10 cellular contexts compared by ENCODE assay signal in the genomic region with DNA sequence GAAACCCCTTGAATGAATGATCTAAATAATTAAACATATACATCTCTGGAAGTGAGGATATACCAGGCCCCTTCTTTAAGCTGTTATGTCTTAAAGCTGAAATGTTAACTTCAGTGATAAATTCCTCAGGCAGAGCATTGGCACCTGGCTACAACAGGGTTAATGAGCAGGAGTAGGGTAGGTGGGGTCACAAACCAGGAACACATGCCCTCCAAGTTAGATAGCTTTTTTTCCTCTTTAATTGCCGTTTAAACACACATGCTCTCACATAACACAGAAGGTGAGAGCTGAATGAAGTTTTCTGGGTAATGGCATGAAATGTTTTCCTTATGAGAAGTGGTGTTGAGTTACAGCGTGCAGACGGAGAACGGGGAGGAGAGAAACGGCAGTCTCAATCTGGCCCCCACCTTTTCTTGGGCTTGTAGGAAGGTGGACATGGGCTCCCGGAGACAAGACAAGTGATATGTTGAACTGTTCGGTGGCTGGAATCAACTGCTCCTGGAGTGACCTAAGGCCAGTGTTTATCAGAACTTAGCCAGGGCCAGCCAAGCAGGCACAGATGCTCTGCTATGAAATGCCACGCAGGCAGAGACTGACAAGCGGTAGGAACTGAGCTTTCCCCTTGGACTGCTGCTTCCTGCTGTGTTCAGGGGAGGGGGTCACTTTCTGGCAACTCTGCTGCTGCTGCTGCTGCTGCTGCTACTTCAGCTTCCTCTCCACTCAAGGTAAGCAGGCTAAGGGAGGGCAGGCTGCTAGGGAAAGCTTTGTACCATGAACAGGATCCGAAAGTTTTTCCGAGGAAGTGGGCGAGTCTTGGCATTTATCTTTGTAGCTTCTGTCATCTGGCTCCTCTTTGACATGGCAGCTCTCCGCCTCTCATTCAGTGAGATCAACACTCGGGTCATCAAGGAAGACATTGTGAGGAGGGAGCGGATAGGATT. TPM values are rescaled to one million over a fixed set of nuclear protein-coding genes. Genes with fewer than 3 reads are reported as not detected.
DNase-seq lines count a peak whose midpoint lies in the region; ATAC-seq, FAIRE-seq and TF ChIP-seq lines count a peak whose summit lies in the region.
"Had no signal": no experiment of that assay in that cellular context is flagged by ENCODE, and none has a peak within 500 bp of the region (broad histone marks: within the 10 kb centered on the region; RNA-seq: fewer than 3 reads in every experiment).

A gene with protein sequence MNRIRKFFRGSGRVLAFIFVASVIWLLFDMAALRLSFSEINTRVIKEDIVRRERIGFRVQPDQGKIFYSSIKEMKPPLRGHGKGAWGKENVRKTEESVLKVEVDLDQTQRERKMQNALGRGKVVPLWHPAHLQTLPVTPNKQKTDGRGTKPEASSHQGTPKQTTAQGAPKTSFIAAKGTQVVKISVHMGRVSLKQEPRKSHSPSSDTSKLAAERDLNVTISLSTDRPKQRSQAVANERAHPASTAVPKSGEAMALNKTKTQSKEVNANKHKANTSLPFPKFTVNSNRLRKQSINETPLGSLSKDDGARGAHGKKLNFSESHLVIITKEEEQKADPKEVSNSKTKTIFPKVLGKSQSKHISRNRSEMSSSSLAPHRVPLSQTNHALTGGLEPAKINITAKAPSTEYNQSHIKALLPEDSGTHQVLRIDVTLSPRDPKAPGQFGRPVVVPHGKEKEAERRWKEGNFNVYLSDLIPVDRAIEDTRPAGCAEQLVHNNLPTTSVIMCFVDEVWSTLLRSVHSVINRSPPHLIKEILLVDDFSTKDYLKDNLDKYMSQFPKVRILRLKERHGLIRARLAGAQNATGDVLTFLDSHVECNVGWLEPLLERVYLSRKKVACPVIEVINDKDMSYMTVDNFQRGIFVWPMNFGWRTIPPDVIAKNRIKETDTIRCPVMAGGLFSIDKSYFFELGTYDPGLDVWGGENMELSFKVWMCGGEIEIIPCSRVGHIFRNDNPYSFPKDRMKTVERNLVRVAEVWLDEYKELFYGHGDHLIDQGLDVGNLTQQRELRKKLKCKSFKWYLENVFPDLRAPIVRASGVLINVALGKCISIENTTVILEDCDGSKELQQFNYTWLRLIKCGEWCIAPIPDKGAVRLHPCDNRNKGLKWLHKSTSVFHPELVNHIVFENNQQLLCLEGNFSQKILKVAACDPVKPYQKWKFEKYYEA (plus strand): TSS at position 394 of the 941 bp plus-strand sequence. CDS start 378 bp downstream, at position 772.

- no peaks in the 10 kb centered on the region for H4K20me1 ChIP-seq in GM12878 (ENCODE audit: control insufficient read depth, insufficient read depth)

- H3K9me3 ChIP-seq in GM12878 (replicated peaks; ENCODE audit: control insufficient read depth, insufficient read depth, low read length) = no peaks in the 10 kb centered on the region
- no peaks in the 10 kb centered on the region for H3K9me3 ChIP-seq in suprapubic skin

- TF ChIP-seq POLR2A in GM12878 (IDR thresholded peaks at IDR 0.05; ENCODE audit: low read depth, low read length) (no peak), suprapubic skin (IDR thresholded peaks at IDR 0.05) (no peak)

- H3K36me3 ChIP-seq in GM12878 (ENCODE audit: control insufficient read depth in 2 of 2, insufficient read depth in 2 of 2, low read length in 1 of 2) (no peaks in the 10 kb centered on the region), suprapubic skin (no peaks in the 10 kb centered on the region)

- H3K79me2 ChIP-seq in GM12878 (ENCODE audit: control insufficient read depth, insufficient read depth, low read length) = no peaks in the 10 kb centered on the region

- no peak within 1 kb of the TSS for H3K4me3 Mint-ChIP-seq in activated T-cell treated with anti-CD3 and anti-CD28 coated beads, Interleukin-2, amount 50 U/mL, for 4 hours

- H3K9me3 Mint-ChIP-seq in activated T-cell treated with anti-CD3 and anti-CD28 coated beads, Interleukin-2, amount 50 U/mL, for 4 hours = no peaks in the 10 kb centered on the region

- SMC1A ChIA-PET in GM12878 (lab: Charles Lee; ENCODE audit: uncharacterized antibody, unreplicated experiment) = interaction anchor here (0.6 to 1.0 kb wide), 2 partner anchors 11 to 48 kb away, joined by 3 to 4 read pairs; no protein-coding TSS in a partner anchor

- TF ChIP-seq EP300 in GM12878 (IDR thresholded peaks at IDR 0.05; ENCODE audit: borderline replicate concordance in 1 of 2, control insufficient read depth in 1 of 2, low read depth in 2 of 2, low read length in 2 of 2) = no peak
- TF ChIP-seq EP300 in suprapubic skin (IDR thresholded peaks at IDR 0.05) = no peak

- TF ChIP-seq CTCF in GM12878 (IDR thresholded peaks at IDR 0.05 in 2 of 3, conservative IDR thresholded peaks at IDR 0.05 in 1 of 3; ENCODE audit: control insufficient read depth in 2 of 3, extremely low read depth in 1 of 3, insufficient read depth in 1 of 3, low read depth in 3 of 3, low read length in 3 of 3) (no peak), suprapubic skin (IDR thresholded peaks at IDR 0.05) (no peak)

- POLR2A ChIA-PET in GM12878 (lab: Charles Lee) = no interaction called here

- H3K4me1 Mint-ChIP-seq in activated T-cell treated with anti-CD3 and anti-CD28 coated beads, Interleukin-2, amount 50 U/mL, for 4 hours (ENCODE audit: low read depth) = peaks cover 17% of the 10 kb centered on the region

- intact Hi-C loops in GM12878 (cut with micrococcal nuclease; ENCODE audit: unreplicated experiment) = no loop called here

- CTCF ChIA-PET in GM12878 (lab: Yijun Ruan, JAX) = interaction anchor here (1.2 to 1.7 kb wide), 3 partner anchors 9 to 31 kb away, joined by 3 to 4 read pairs (median 4); no protein-coding TSS in a partner anchor

- peak; percentile 9 for DNase-seq in DMS53 (lab: John Stamatoyannopoulos, UW)
- no peak for DNase-seq in DMS53 treated with DMSO at 0.1 percent for 48 hours (lab: John Stamatoyannopoulos, UW; ENCODE audit: unreplicated experiment)
- no peak for DNase-seq in GM12878 (ENCODE audit: low read depth, low spot score)
- peak; percentile 76 for DNase-seq in islet precursor cell
- no peak for DNase-seq in suprapubic skin (ENCODE audit: low spot score in 2 of 2)
- DNase-seq in HTR-8/SVneo (ENCODE audit: insufficient read length, low spot score) = no peak
- no peak for DNase-seq in activated T-cell treated with anti-CD3 and anti-CD28 coated beads, Interleukin-2, amount 50 U/mL, for 4 hours
- DNase-seq: NCI-H226 had no signal

- H3K27me3 ChIP-seq in GM12878 (replicated peaks in 1 of 2; ENCODE audit: control insufficient read depth in 2 of 2, insufficient read depth in 2 of 2, low read length in 1 of 2) = no peaks in the 10 kb centered on the region; a peak in 1 of 4 replicates
- no peaks in the 10 kb centered on the region for H3K27me3 ChIP-seq in suprapubic skin

- H3K4me3 ChIP-seq in GM12878 (no peak within 1 kb of the TSS), suprapubic skin (peak within 1 kb of the TSS; percentile 39)

- peaks cover 1% of the 10 kb centered on the region for H3K27me3 Mint-ChIP-seq in activated T-cell treated with anti-CD3 and anti-CD28 coated beads, Interleukin-2, amount 50 U/mL, for 4 hours (ENCODE audit: low read depth)

- H3K4me1 ChIP-seq in GM12878 (ENCODE audit: control insufficient read depth, insufficient read depth, low read length) = peaks cover 12% of the 10 kb centered on the region
- H3K4me1 ChIP-seq in suprapubic skin = peaks cover 19% of the 10 kb centered on the region

- ATAC-seq in GM12878 (no peak), GM21515 (IDR thresholded peaks at IDR 0.05; ENCODE audit: unreplicated experiment) (no peak)
- no peak for ATAC-seq in activated T-cell treated with anti-CD3 and anti-CD28 coated beads, Interleukin-2, amount 50 U/mL, for 4 hours

- in situ Hi-C loops in GM12878 (cut with MboI) = no loop called here

- TF ChIP-seq RAD21 in GM12878 (IDR thresholded peaks at IDR 0.05; ENCODE audit: insufficient read depth, low read depth, low read length) = no peak

- no peaks in the 10 kb centered on the region for H3K36me3 Mint-ChIP-seq in activated T-cell treated with anti-CD3 and anti-CD28 coated beads, Interleukin-2, amount 50 U/mL, for 4 hours (ENCODE audit: insufficient read depth)

- RAD21 ChIA-PET in GM12878 (lab: Charles Lee; ENCODE audit: unreplicated experiment) = no interaction called here

- H3K9ac ChIP-seq in GM12878 (ENCODE audit: control insufficient read depth, insufficient read depth, low read length) = no peak within 1 kb of the TSS; the same call in 1 of the 2 replicates

- WGBS in GM12878 (ENCODE audit: insufficient coverage, insufficient replicate concordance, low lambda C conversion rate, missing lambda C conversion rate) = 45% methylated on average over 15 of the region's 15 CpGs
- 10% methylated on average over 14 of the region's 15 CpGs for WGBS in suprapubic skin

- BruUV-seq in GM12878 (replicated peaks; lab: Mats Ljungman, UMichigan) = no TSS peak

- FAIRE-seq in GM12878 (lab: Jason Lieb, UNC) (no peak), HTR-8/SVneo (lab: Jason Lieb, UNC) (no peak)
- FAIRE-seq: A204.1 had no signal

- H3K27ac ChIP-seq in GM12878 (ENCODE audit: control insufficient read depth, insufficient read depth) = no peak within 1 kb of the TSS
- no peak within 1 kb of the TSS for H3K27ac ChIP-seq in suprapubic skin

- peak within 1 kb of the TSS; percentile 1; the same call in 1 of the 2 replicates for H3K4me2 ChIP-seq in GM12878 (ENCODE audit: control insufficient read depth, insufficient read depth)

- no peak within 1 kb of the TSS for H2AFZ ChIP-seq in GM12878 (ENCODE audit: control insufficient read depth, low read depth, low read length)

RNA-seq across cellular contexts. Expression of the gene that starts here (rescaled TPM):
- total RNA-seq in GM12878 (2013; cell fraction: nucleolus; rRNA removed) = not detected in 2 replicates
- total RNA-seq in GM12878 (2014; rRNA removed) (under 0.01 TPM in 1 of 2 replicates, not detected in the other), GM12878 (2014; rRNA removed; fragmentation: Illumina TruSeq; extraction: Trizol) (not detected in 2 replicates), GM12878 (2021) (0.05 and 0.08 TPM in 2 replicates), suprapubic skin (under 1 TPM; 0.26 to 0.98 (median 0.37) TPM)
- 0.07 TPM for polyA plus RNA-seq in GM12878 (2011; ENCODE audit: low read depth)
- polyA plus RNA-seq in GM12878 (2011; rRNA removed) (0.01 and 0.03 TPM in 2 replicates), GM12878 (2014; fragmentation: Illumina TruSeq; extraction: Trizol) (not detected in 2 replicates), GM12878 (2014; fragmentation: Nextera tagmentation; extraction: Ambion mirVana) (not detected), GM12878 (2014; rRNA removed) (0.03 TPM in 1 of 2 replicates, not detected in the other), GM12878 (2016; fragmentation: Nextera tagmentation; extraction: Ambion mirVana) (under 1 TPM; 0.03 to 0.25 TPM)
- not detected in 2 replicates for polyA plus RNA-seq in GM12878 (2011; cell fraction: cytosol; rRNA removed)
- not detected in 2 replicates for polyA plus RNA-seq in GM12878 (2011; cell fraction: nucleus; rRNA removed)
- 0.15 TPM in 1 of 2 replicates, not detected in the other for polyA plus RNA-seq in GM12878 (2012)
- 0.05 TPM in 1 of 2 replicates, not detected in the other for polyA minus RNA-seq in GM12878 (2011; rRNA and poly(A)+ RNA removed)
- polyA minus RNA-seq in GM12878 (2011; cell fraction: cytosol; rRNA and poly(A)+ RNA removed) = not detected in 2 replicates
- polyA minus RNA-seq in GM12878 (2011; cell fraction: nucleus; rRNA and poly(A)+ RNA removed) = not detected in 2 replicates
- under 1 TPM; 0.05 to 0.15 (median 0.08) TPM for total RNA-seq in activated T-cell treated with anti-CD3 and anti-CD28 coated beads, Interleukin-2, amount 50 U/mL, for 4 hours

Comparison
In these comparisons a context has a peak if more than half of its experiments do, and no peak if none do; other contexts are left out.
1. DNase-seq: peak in DMS53 (single experiment) and islet precursor cell (single experiment); none in DMS53 treated with DMSO at 0.1 percent for 48 hours (single experiment), GM12878 (single experiment), suprapubic skin (0 of 2), HTR-8/SVneo (single experiment) and activated T-cell treated with anti-CD3 and anti-CD28 coated beads, Interleukin-2, amount 50 U/mL, for 4 hours (single experiment).